8 cellular contexts compared by ENCODE assay signal in genomic region chr22:43923191-43923590, GRCh38. TPM values are rescaled to one million over a fixed set of nuclear protein-coding genes. Genes with fewer than 3 reads are reported as not detected.
DNase-seq lines count a peak whose midpoint lies in the region; ATAC-seq and TF ChIP-seq lines count a peak whose summit lies in the region.

No MANE protein-coding gene starts in this region.

- CTCF ChIA-PET in activated CD8-positive, alpha-beta T cell treated with anti-CD3 and anti-CD28 coated beads, Interleukin-2, amount 10 ng/mL, durations not matched to agents 7 days and 5 days (lab: Charles Lee), result interaction anchor here (0.9 to 1.0 kb wide), 2 partner anchors 14 to 40 kb away, joined by 3 to 4 read pairs; no protein-coding TSS in a partner anchor

- H3K4me3 Mint-ChIP-seq in GM23338, result peak overlapping the region; percentile 79
- peak overlapping the region; percentile 50 for H3K4me3 Mint-ChIP-seq in activated CD8-positive, alpha-beta T cell treated with anti-CD3 and anti-CD28 coated beads, Interleukin-2, amount 10 ng/mL, durations not matched to agents 7 days and 5 days

- H3K36me3 ChIP-seq in GM23338 (ENCODE audit: insufficient read depth) (peaks cover 8% of the 10 kb centered on the region; the same call in 1 of the 2 replicates), iPS-20b (ENCODE audit: insufficient read depth, low read depth, low read length) (peaks cover 17% of the 10 kb centered on the region), thoracic aorta (no peaks in the 10 kb centered on the region)

- no peaks in the 10 kb centered on the region for H3K9me3 Mint-ChIP-seq in GM23338
- no peaks in the 10 kb centered on the region for H3K9me3 Mint-ChIP-seq in activated CD8-positive, alpha-beta T cell treated with anti-CD3 and anti-CD28 coated beads, Interleukin-2, amount 10 ng/mL, durations not matched to agents 7 days and 5 days (ENCODE audit: insufficient read depth)

- H3K9ac ChIP-seq in iPS-20b (ENCODE audit: low read depth, low read length), result peak overlapping the region; percentile 79; the same call in 1 of the 2 replicates

- H3K4me1 Mint-ChIP-seq in GM23338, result peaks cover 24% of the 10 kb centered on the region
- H3K4me1 Mint-ChIP-seq in activated CD8-positive, alpha-beta T cell treated with anti-CD3 and anti-CD28 coated beads, Interleukin-2, amount 10 ng/mL, durations not matched to agents 7 days and 5 days (ENCODE audit: low read depth), result peaks cover 6% of the 10 kb centered on the region

- peaks cover 28% of the 10 kb centered on the region for H3K79me2 ChIP-seq in GM23338 (replicated peaks; ENCODE audit: insufficient read depth)

- TF ChIP-seq CTCF in AG10803 (conservative IDR thresholded peaks at IDR 0.05; ENCODE audit: low read length) (no peak), GM23338 (conservative IDR thresholded peaks at IDR 0.05; ENCODE audit: low read depth in 2 of 2) (no peak), thoracic aorta (IDR thresholded peaks at IDR 0.05) (no peak)

- peak overlapping the region; percentile 76 for H2AFZ ChIP-seq in GM23338

- POLR2A ChIA-PET in activated CD8-positive, alpha-beta T cell treated with anti-CD3 and anti-CD28 coated beads, Interleukin-2, amount 10 ng/mL, durations not matched to agents 7 days and 5 days (lab: Charles Lee), result no interaction called here

- H3K9me2 ChIP-seq in GM23338 (ENCODE audit: insufficient read depth), result no peaks in the 10 kb centered on the region

- H3K27ac ChIP-seq in GM23338 (ENCODE audit: low read depth), result peak overlapping the region; percentile 86
- peak overlapping the region; percentile 57 for H3K27ac ChIP-seq in iPS-20b (ENCODE audit: low read length)
- no peak overlapping the region for H3K27ac ChIP-seq in thoracic aorta

- peaks cover 20% of the 10 kb centered on the region for H3K4me1 ChIP-seq in GM23338 (ENCODE audit: insufficient read depth)
- peaks cover 12% of the 10 kb centered on the region; the same call in 1 of the 2 replicates for H3K4me1 ChIP-seq in iPS-20b (ENCODE audit: insufficient read depth, low read length)
- peaks cover 0 to 6% of the 10 kb centered on the region in 2 donors for H3K4me1 ChIP-seq in thoracic aorta (ENCODE audit: control insufficient read depth in 1 of 2, low read depth in 2 of 2)

- peak overlapping the region; percentile 47 for H3K4me3 ChIP-seq in AG10803 (ENCODE audit: low read length)
- H3K4me3 ChIP-seq in GM23338, result peak overlapping the region; percentile 64
- H3K4me3 ChIP-seq in iPS-20b (ENCODE audit: low read length), result peak overlapping the region; percentile 81
- peak overlapping the region; percentile 74 for H3K4me3 ChIP-seq in thoracic aorta

- no peaks in the 10 kb centered on the region; the same call in 1 of the 2 replicates for H4K20me1 ChIP-seq in GM23338 (replicated peaks; ENCODE audit: insufficient read depth)

- no peaks in the 10 kb centered on the region for H3F3A ChIP-seq in GM23338 (replicated peaks; ENCODE audit: low read depth)

- ATAC-seq in GM23338, result peak; percentile 6
- no peak for ATAC-seq in activated CD8-positive, alpha-beta T cell treated with anti-CD3 and anti-CD28 coated beads, Interleukin-2, amount 10 ng/mL, durations not matched to agents 7 days and 5 days
- no peak for ATAC-seq in thoracic aorta (ENCODE audit: insufficient number of reproducible peaks, low FRiP score, low read depth)
- no peak for ATAC-seq in GM18519 (IDR thresholded peaks at IDR 0.05; ENCODE audit: low FRiP score, unreplicated experiment)

- H3K9me3 ChIP-seq in iPS-20b (ENCODE audit: insufficient read depth, low read depth, low read length), result no peaks in the 10 kb centered on the region
- H3K9me3 ChIP-seq in thoracic aorta, result no peaks in the 10 kb centered on the region

- H3K27me3 ChIP-seq in GM23338 (ENCODE audit: insufficient read depth) (no peaks in the 10 kb centered on the region), iPS-20b (ENCODE audit: insufficient read depth, low read length) (no peaks in the 10 kb centered on the region), thoracic aorta (replicated peaks; ENCODE audit: insufficient read depth) (peaks cover 5% of the 10 kb centered on the region)

- H3K36me3 Mint-ChIP-seq in GM23338 (ENCODE audit: low read depth), result peaks cover 11% of the 10 kb centered on the region
- H3K36me3 Mint-ChIP-seq in activated CD8-positive, alpha-beta T cell treated with anti-CD3 and anti-CD28 coated beads, Interleukin-2, amount 10 ng/mL, durations not matched to agents 7 days and 5 days (ENCODE audit: low read depth), result no peaks in the 10 kb centered on the region

- peak overlapping the region; percentile 82 for H3K27ac Mint-ChIP-seq in GM23338
- H3K27ac Mint-ChIP-seq in activated CD8-positive, alpha-beta T cell treated with anti-CD3 and anti-CD28 coated beads, Interleukin-2, amount 10 ng/mL, durations not matched to agents 7 days and 5 days, result no peak overlapping the region

- DNase-seq in AG10803 (ENCODE audit: low read depth) (no peak), GM23338 (ENCODE audit: low spot score) (no peak), thoracic aorta (ENCODE audit: low spot score) (no peak), occipital lobe (lab: John Stamatoyannopoulos, UW) (no peak), iPS-NIHi7 (ENCODE audit: extremely low spot score) (no peak)
- DNase-seq in activated CD8-positive, alpha-beta T cell treated with anti-CD3 and anti-CD28 coated beads, Interleukin-2, amount 10 ng/mL, durations not matched to agents 7 days and 5 days, result peak; percentile 28

- H3K27me3 Mint-ChIP-seq in GM23338 (ENCODE audit: insufficient read depth, low read depth, poor library complexity), result peaks cover 12% of the 10 kb centered on the region
- peaks cover 23% of the 10 kb centered on the region for H3K27me3 Mint-ChIP-seq in activated CD8-positive, alpha-beta T cell treated with anti-CD3 and anti-CD28 coated beads, Interleukin-2, amount 10 ng/mL, durations not matched to agents 7 days and 5 days (ENCODE audit: low read depth)

- H3K4me2 ChIP-seq in GM23338, result peak overlapping the region; percentile 77

TF ChIP-seq in GM23338, 12 proteins besides CTCF, POLR2A, EP300 and RAD21:
- TF ChIP-seq EZH2 (IDR thresholded peaks at IDR 0.05; ENCODE audit: low read depth, unreplicated experiment), result no peak
- no peak for TF ChIP-seq ETS1 (IDR thresholded peaks at IDR 0.05)
- TF ChIP-seq JUNB (IDR thresholded peaks at IDR 0.05; ENCODE audit: unreplicated experiment), result no peak
- TF ChIP-seq REST (IDR thresholded peaks at IDR 0.05; ENCODE audit: unreplicated experiment), result no peak

RNA-seq across cellular contexts. Expression of gene PNPLA3, which starts 0.4 kb away (rescaled TPM):
- total RNA-seq in GM23338 (2014; rRNA removed; shearing (Covaris generic)), result 17.3 and 23.4 TPM in 2 replicates
- polyA plus RNA-seq in GM23338 (2016; fragmentation: Nextera tagmentation; extraction: Ambion mirVana), result 16.2 and 17.7 TPM in 2 replicates
- total RNA-seq in activated CD8-positive, alpha-beta T cell treated with anti-CD3 and anti-CD28 coated beads, Interleukin-2, amount 10 ng/mL, durations not matched to agents 7 days and 5 days, result under 1 TPM in 1 of 2 experiments, not detected in 1; 0.13 TPM
- total RNA-seq in thoracic aorta, result not detected
- 12.8 TPM for total RNA-seq in occipital lobe

RNA-seq across cellular contexts. Expression of gene PNPLA5, which starts 31.4 kb away (rescaled TPM):
- total RNA-seq in GM23338 (2014; rRNA removed; shearing (Covaris generic)), result 5.9 and 6.8 TPM in 2 replicates
- 2.0 and 2.3 TPM in 2 replicates for polyA plus RNA-seq in GM23338 (2016; fragmentation: Nextera tagmentation; extraction: Ambion mirVana)
- not detected for total RNA-seq in activated CD8-positive, alpha-beta T cell treated with anti-CD3 and anti-CD28 coated beads, Interleukin-2, amount 10 ng/mL, durations not matched to agents 7 days and 5 days
- total RNA-seq in thoracic aorta (not detected), occipital lobe (not detected)

RNA-seq across cellular contexts. Expression of gene SAMM50, which starts 32.1 kb away (rescaled TPM):
- total RNA-seq in GM23338 (2014; rRNA removed; shearing (Covaris generic)), result 58.6 and 68.0 TPM in 2 replicates
- polyA plus RNA-seq in GM23338 (2016; fragmentation: Nextera tagmentation; extraction: Ambion mirVana), result 49.6 and 60.3 TPM in 2 replicates
- 10 to 100 TPM; 50.7 to 52.4 TPM for total RNA-seq in activated CD8-positive, alpha-beta T cell treated with anti-CD3 and anti-CD28 coated beads, Interleukin-2, amount 10 ng/mL, durations not matched to agents 7 days and 5 days
- 10 to 100 TPM; 22.6 to 28.1 TPM for total RNA-seq in thoracic aorta
- total RNA-seq in occipital lobe, result 31.0 TPM

Comparison
In these comparisons a context has a peak if more than half of its experiments do, and no peak if none do; other contexts are left out.
1. H3K27ac ChIP-seq: peak in GM23338 (single experiment) and iPS-20b (single experiment); none in thoracic aorta (0 of 2).
2. RNA of gene PNPLA3, which starts 0.4 kb away (total RNA-seq): 17.3 to 23.4 TPM in GM23338 and 12.8 TPM in occipital lobe (single experiment); 0.13 TPM in activated CD8-positive, alpha-beta T cell treated with anti-CD3 and anti-CD28 coated beads, Interleukin-2, amount 10 ng/mL, durations not matched to agents 7 days and 5 days and not detected in thoracic aorta; every median in the first group is over 10 times any median in the second.
3. Peak in every context shown above with its lines, with median percentiles within 50 percentile points of each other: H3K4me3 ChIP-seq.